In the genomic region with DNA sequence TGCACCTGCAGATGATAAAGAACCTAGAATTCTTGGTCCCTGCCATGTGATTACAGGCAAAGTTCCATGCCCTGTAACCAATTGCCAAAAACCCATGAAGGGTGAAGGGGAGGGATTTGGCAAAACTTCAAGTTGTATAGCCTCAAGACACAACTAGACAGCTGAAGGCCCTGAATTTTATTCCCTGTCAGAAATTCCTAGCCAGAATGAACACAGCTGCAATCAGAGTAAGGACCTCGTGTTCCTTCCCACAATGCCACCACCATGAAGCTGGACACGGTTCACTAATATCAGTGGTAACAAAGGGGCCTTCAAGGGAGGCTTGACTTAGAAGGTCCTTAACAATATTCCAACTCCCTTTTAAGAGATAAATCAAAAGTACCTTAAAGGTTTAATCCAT, we compare ENCODE assay signal across 14 cellular contexts. TPM values are rescaled to one million over a fixed set of nuclear protein-coding genes. Genes with fewer than 3 reads are reported as not detected.
DNase-seq lines count a peak whose midpoint lies in the region; ATAC-seq and TF ChIP-seq lines count a peak whose summit lies in the region.
"Had no signal": no experiment of that assay in that cellular context is flagged by ENCODE, and none has a peak within 500 bp of the region (broad histone marks: within the 10 kb centered on the region; RNA-seq: fewer than 3 reads in every experiment).

No MANE protein-coding gene starts in this region.

- no peaks in the 10 kb centered on the region for H3K4me1 ChIP-seq in psoas muscle
- H3K4me1 ChIP-seq: Caco-2 had no signal

- intact Hi-C loops in psoas muscle (cut with DNase I): no loop called here

- TF ChIP-seq CTCF in psoas muscle (IDR thresholded peaks at IDR 0.05): no peak

- H3K9me3 ChIP-seq in psoas muscle: no peaks in the 10 kb centered on the region
- H3K9me3 ChIP-seq: Caco-2, HAP-1 had no signal

- H3K27ac ChIP-seq in psoas muscle: no peak overlapping the region
- H3K27ac ChIP-seq: 22Rv1 had no signal

- H3K36me3 ChIP-seq in psoas muscle (ENCODE audit: insufficient read depth in 1 of 2, low read depth in 1 of 2): no peaks in the 10 kb centered on the region
- H3K36me3 ChIP-seq: HAP-1 had no signal

- DNase-seq in DMS 273 (lab: John Stamatoyannopoulos, UW; ENCODE audit: unreplicated experiment) (peak; percentile 10), DMS 273 treated with DMSO at 0.1 percent for 48 hours (lab: John Stamatoyannopoulos, UW) (no peak), LHCN-M2 (ENCODE audit: low read depth) (peak; percentile 49), left kidney (ENCODE audit: low read depth, low spot score) (peak; percentile 13), skeletal muscle cell (ENCODE audit: low read depth) (peak; percentile 2), NCI-H146 treated with DMSO at 0.1 percent for 48 hours (lab: John Stamatoyannopoulos, UW; ENCODE audit: unreplicated experiment) (no peak), psoas muscle (no peak)
- DNase-seq: Caco-2; CD8-positive, alpha-beta T cell; EL had no signal

- ATAC-seq in psoas muscle (no peak), GM19351 (IDR thresholded peaks at IDR 0.05; ENCODE audit: unreplicated experiment) (no peak)
- ATAC-seq: CD8-positive, alpha-beta T cell; HepG2 had no signal

- 11 to 38% (median 20%) methylated on average over 2 of the region's 2 CpGs for WGBS in psoas muscle, 3 donors

- H3K4me3 ChIP-seq in skeletal muscle cell (ENCODE audit: low read depth, low read length): no peak overlapping the region
- H3K4me3 ChIP-seq in psoas muscle: no peak overlapping the region
- H3K4me3 ChIP-seq: HAP-1 had no signal

- no peaks in the 10 kb centered on the region for H3K27me3 ChIP-seq in psoas muscle (ENCODE audit: insufficient read depth in 3 of 3, low read length in 2 of 3)

RNA-seq across cellular contexts. Expression of gene IRAK1BP1, which starts 22.5 kb away (rescaled TPM):
- total RNA-seq in LHCN-M2 (2014; rRNA removed): 3.4 and 4.0 TPM in 2 replicates
- polyA plus RNA-seq in LHCN-M2 (2012): 1.3 TPM
- 1 to 10 TPM in 2 of 4 donors, under 1 TPM in 2; 0.61 to 1.8 (median 1.0) TPM for total RNA-seq in psoas muscle
- 1 to 10 TPM in 1 of 3 donors, under 1 TPM in 2; 0.52 to 1.4 (median 0.92) TPM for polyA plus RNA-seq in psoas muscle

Comparison
In these comparisons a context has a peak if more than half of its experiments do, and no peak if none do; other contexts are left out.
1. DNase-seq: peak in DMS 273 (single experiment), LHCN-M2 (single experiment), left kidney (single experiment) and skeletal muscle cell (single experiment); none in DMS 273 treated with DMSO at 0.1 percent for 48 hours (single experiment), NCI-H146 treated with DMSO at 0.1 percent for 48 hours (single experiment) and psoas muscle (0 of 2).